In the genomic region with DNA sequence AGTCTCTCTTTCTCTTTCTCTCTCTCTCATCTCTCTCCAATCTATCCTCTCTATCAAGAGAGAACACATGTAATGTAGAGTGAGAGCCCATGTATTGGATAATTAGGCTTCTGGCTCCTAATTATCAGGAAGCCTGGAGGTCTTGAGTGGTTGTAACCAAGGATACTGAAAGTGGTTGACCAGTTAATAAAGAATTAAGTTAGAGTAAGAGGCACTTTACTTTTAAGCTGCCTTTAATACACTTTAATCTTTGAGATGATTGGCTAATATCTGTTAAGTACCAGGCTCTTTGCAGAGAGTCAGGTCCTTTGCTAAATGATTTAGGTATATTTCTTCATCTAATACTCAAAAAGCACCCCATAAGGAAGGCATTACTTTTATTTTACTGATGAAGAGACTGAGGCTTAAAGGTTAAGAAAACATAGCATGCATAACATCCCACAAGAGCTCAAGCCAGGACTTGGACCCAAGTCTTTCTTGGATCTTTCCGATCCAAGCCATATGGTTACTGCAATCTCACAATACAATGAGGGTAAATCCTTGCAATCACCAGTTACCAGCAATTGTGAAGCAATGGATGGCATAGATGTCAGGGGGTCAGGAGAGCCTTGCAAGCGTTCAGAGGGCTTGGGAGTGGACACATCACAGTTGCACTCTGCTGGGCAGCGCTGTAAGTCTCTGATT, we compare ENCODE assay signal across 12 cellular contexts. TPM values are rescaled to one million over a fixed set of nuclear protein-coding genes. Genes with fewer than 3 reads are reported as not detected.
DNase-seq lines count a peak whose midpoint lies in the region; ATAC-seq and TF ChIP-seq lines count a peak whose summit lies in the region.
"Had no signal": no experiment of that assay in that cellular context is flagged by ENCODE, and none has a peak within 500 bp of the region (broad histone marks: within the 10 kb centered on the region; RNA-seq: fewer than 3 reads in every experiment).

No MANE protein-coding gene starts in this region.

- peak; percentile 47 for DNase-seq in EH (ENCODE audit: low read depth)
- no peak for DNase-seq in activated B cell treated with CpG ODN at 0.5 μM for 24 hours
- DNase-seq in left kidney (ENCODE audit: low read depth, low spot score), result peak; percentile 26
- no peak for DNase-seq in MG63
- DNase-seq in pons (ENCODE audit: low spot score), result no peak
- no peak for DNase-seq in iPS-NIHi7 (ENCODE audit: extremely low spot score)
- no peak for DNase-seq in middle frontal gyrus (ENCODE audit: extremely low spot score, low spot score)
- DNase-seq: activated effector memory CD4-positive, alpha-beta T cell treated with anti-CD3 and anti-CD28 coated beads, Interleukin-2, amount 50 U/mL, for 16 hours; COR-L47; heart left ventricle; NCI-H187 had no signal

- TF ChIP-seq CTCF in activated B cell treated with CpG ODN at 0.5 μM for 24 hours (IDR thresholded peaks at IDR 0.05), result no peak

- no peaks in the 10 kb centered on the region for H3K9me3 Mint-ChIP-seq in activated B cell treated with CpG ODN at 0.5 μM for 24 hours

- H3K27ac Mint-ChIP-seq in activated B cell treated with CpG ODN at 0.5 μM for 24 hours, result peak overlapping the region; percentile 91

- no peaks in the 10 kb centered on the region for H3K27me3 ChIP-seq in ACC112 (ENCODE audit: insufficient read depth, low read length)
- H3K27me3 ChIP-seq in MG63, result no peaks in the 10 kb centered on the region
- H3K27me3 ChIP-seq: heart left ventricle had no signal

- H3K79me2 ChIP-seq in ACC112 (ENCODE audit: control insufficient read depth, insufficient read depth, low read length, unreplicated experiment), result peaks cover 96% of the 10 kb centered on the region

- peaks cover 9% of the 10 kb centered on the region for H3K36me3 ChIP-seq in ACC112 (ENCODE audit: insufficient read depth, low read length)
- H3K36me3 ChIP-seq in MG63, result peaks cover 100% of the 10 kb centered on the region

- CTCF ChIA-PET in activated B cell treated with CpG ODN at 0.5 μM for 24 hours (lab: Charles Lee), result interaction anchor here (1.8 to 2.3 kb wide), 2 partner anchors 14 to 164 kb away, joined by 8 to 10 read pairs; no protein-coding TSS in a partner anchor

- H3K27me3 Mint-ChIP-seq in activated B cell treated with CpG ODN at 0.5 μM for 24 hours, result no peaks in the 10 kb centered on the region

- H3K4me3 ChIP-seq in ACC112 (ENCODE audit: low read depth, low read length) (no peak overlapping the region), MG63 (no peak overlapping the region)
- H3K4me3 ChIP-seq: heart left ventricle had no signal

- no peak overlapping the region for H2AFZ ChIP-seq in ACC112 (ENCODE audit: low read length, unreplicated experiment)

- POLR2A ChIA-PET in activated B cell treated with CpG ODN at 0.5 μM for 24 hours (lab: Charles Lee), result interaction anchor here (2.0 to 9.4 kb wide), 2 partner anchors 10 to 20 kb away, joined by 6 to 50 read pairs; partner anchors contain the start of gene CD44

- H3K36me3 Mint-ChIP-seq in activated B cell treated with CpG ODN at 0.5 μM for 24 hours (ENCODE audit: low read depth), result peaks cover 87% of the 10 kb centered on the region

- H3K4me1 Mint-ChIP-seq in activated B cell treated with CpG ODN at 0.5 μM for 24 hours, result peaks cover 99% of the 10 kb centered on the region

- no peak for ATAC-seq in activated B cell treated with CpG ODN at 0.5 μM for 24 hours (ENCODE audit: low read depth)
- ATAC-seq: heart left ventricle had no signal

- H3K27ac ChIP-seq in ACC112 (ENCODE audit: low read depth, low read length), result peak overlapping the region; percentile 100

- intact Hi-C loops in activated B cell treated with CpG ODN at 0.5 μM for 24 hours (cut with micrococcal nuclease), result loop anchor here (10.0 kb wide), 1 partner anchor 576 kb away; no protein-coding TSS in a partner anchor

- peaks cover 89% of the 10 kb centered on the region for H3K4me1 ChIP-seq in ACC112 (ENCODE audit: control insufficient read depth, insufficient read depth, low read length, unreplicated experiment)

- no peak overlapping the region for H3K4me3 Mint-ChIP-seq in activated B cell treated with CpG ODN at 0.5 μM for 24 hours

- H3K9me3 ChIP-seq in MG63, result no peaks in the 10 kb centered on the region
- H3K9me3 ChIP-seq: heart left ventricle had no signal

RNA-seq across cellular contexts. Expression of gene CD44, which starts 22.1 kb away (rescaled TPM):
- total RNA-seq in activated B cell treated with CpG ODN at 0.5 μM for 24 hours, result 1,441 and 1,546 TPM in 2 replicates
- 1,423 and 1,833 TPM in 2 replicates for total RNA-seq in MG63 (2014; rRNA removed; shearing (Covaris generic); ENCODE audit: low replicate concordance)

Comparison
In these comparisons a context has a peak if more than half of its experiments do, and no peak if none do; other contexts are left out.
1. DNase-seq: peak in EH (single experiment) and left kidney (single experiment); none in activated B cell treated with CpG ODN at 0.5 μM for 24 hours (single experiment), MG63 (single experiment), pons (single experiment), iPS-NIHi7 (single experiment) and middle frontal gyrus (single experiment).